ENCODE assay signal across 1 cellular context in the genomic region with DNA sequence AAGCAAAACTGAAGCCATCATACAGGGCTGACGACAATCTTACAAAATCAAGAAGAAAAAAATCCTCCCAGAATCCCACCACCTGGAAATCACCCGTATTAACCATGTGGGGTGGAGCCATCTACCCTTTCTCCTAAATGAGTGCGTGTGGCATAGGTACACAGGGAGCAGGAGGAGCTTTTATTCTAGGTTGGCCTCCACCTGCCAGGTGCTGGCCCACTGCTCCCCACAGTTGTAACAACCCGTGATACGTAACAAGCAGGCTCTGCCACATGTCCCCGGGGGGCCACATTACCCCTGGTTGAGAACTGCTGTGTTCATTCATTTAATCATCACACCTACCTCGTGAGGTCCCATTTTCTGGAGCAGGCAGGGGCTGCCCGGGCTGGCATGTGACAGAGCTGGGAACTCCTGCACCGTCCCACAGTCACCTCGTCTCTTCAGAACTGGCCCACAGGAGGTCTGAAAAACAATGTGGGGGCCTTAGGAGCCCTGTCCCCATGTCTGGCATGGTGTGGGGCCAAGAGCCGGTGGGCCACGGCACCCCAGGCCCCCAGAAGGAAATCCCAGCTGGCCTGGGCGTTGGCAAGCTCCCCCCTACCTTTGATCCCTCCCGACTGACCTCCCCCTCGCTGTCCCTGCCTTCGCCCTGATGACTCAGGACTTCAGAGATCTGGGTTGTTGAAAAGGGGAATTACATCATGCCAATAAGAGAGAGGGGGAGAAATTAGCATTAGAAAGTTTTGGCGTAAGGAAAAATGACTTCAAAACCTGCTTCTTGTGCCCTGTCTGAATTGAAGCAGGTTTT.
A peak's percentile ranks its signal among the peaks of the same experiment; 100 is the strongest.
TF ChIP-seq lines count a peak whose summit lies in the region.

No MANE protein-coding gene starts in this region.

TF ChIP-seq in HepG2, 621 proteins besides CTCF, POLR2A, EP300 and RAD21 (continued from another document and continues in another):
- peak; percentile 29; the same call in 1 of the 2 replicates for TF ChIP-seq MEIS2 (CRISPR knock-in tag; IDR thresholded peaks at IDR 0.05)
- no peak for TF ChIP-seq PBX3 (CRISPR knock-in tag; IDR thresholded peaks at IDR 0.05; ENCODE audit: borderline replicate concordance)
- TF ChIP-seq NR3C1 (CRISPR knock-in tag; IDR thresholded peaks at IDR 0.05), result no peak
- TF ChIP-seq GTF2F1 (IDR thresholded peaks at IDR 0.05; ENCODE audit: low read length), result no peak
- 0 out of 2 replicates have a peak, but pooled peaks have one; percentile 60 for TF ChIP-seq REL (CRISPR knock-in tag; conservative IDR thresholded peaks at IDR 0.05)
- TF ChIP-seq PLRG1 (conservative IDR thresholded peaks at IDR 0.05), result no peak
- TF ChIP-seq CREB1 (IDR thresholded peaks at IDR 0.05), result no peak
- no peak; the same call in 1 of the 2 replicates for TF ChIP-seq CREB1 (CRISPR knock-in tag; IDR thresholded peaks at IDR 0.05)
- TF ChIP-seq, protein P1, sequence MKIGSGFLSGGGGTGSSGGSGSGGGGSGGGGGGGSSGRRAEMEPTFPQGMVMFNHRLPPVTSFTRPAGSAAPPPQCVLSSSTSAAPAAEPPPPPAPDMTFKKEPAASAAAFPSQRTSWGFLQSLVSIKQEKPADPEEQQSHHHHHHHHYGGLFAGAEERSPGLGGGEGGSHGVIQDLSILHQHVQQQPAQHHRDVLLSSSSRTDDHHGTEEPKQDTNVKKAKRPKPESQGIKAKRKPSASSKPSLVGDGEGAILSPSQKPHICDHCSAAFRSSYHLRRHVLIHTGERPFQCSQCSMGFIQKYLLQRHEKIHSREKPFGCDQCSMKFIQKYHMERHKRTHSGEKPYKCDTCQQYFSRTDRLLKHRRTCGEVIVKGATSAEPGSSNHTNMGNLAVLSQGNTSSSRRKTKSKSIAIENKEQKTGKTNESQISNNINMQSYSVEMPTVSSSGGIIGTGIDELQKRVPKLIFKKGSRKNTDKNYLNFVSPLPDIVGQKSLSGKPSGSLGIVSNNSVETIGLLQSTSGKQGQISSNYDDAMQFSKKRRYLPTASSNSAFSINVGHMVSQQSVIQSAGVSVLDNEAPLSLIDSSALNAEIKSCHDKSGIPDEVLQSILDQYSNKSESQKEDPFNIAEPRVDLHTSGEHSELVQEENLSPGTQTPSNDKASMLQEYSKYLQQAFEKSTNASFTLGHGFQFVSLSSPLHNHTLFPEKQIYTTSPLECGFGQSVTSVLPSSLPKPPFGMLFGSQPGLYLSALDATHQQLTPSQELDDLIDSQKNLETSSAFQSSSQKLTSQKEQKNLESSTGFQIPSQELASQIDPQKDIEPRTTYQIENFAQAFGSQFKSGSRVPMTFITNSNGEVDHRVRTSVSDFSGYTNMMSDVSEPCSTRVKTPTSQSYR (CRISPR knock-in tag; IDR thresholded peaks at IDR 0.05; ENCODE audit: borderline replicate concordance), result peak; percentile 95
- TF ChIP-seq ZNF574 (CRISPR knock-in tag; IDR thresholded peaks at IDR 0.05), result peak; percentile 45; the same call in 1 of the 2 replicates
- peak; percentile 83 for TF ChIP-seq TCF7L2 (IDR thresholded peaks at IDR 0.05; ENCODE audit: low read depth, low read length)
- TF ChIP-seq MIER3 (CRISPR knock-in tag; IDR thresholded peaks at IDR 0.05; ENCODE audit: borderline replicate concordance), result no peak
- TF ChIP-seq, protein P2, sequence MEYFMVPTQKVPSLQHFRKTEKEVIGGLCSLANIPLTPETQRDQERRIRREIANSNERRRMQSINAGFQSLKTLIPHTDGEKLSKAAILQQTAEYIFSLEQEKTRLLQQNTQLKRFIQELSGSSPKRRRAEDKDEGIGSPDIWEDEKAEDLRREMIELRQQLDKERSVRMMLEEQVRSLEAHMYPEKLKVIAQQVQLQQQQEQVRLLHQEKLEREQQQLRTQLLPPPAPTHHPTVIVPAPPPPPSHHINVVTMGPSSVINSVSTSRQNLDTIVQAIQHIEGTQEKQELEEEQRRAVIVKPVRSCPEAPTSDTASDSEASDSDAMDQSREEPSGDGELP (IDR thresholded peaks at IDR 0.05; ENCODE audit: borderline replicate concordance, low read depth), result peak; percentile 96
- no peak for TF ChIP-seq KMT2A (CRISPR knock-in tag; IDR thresholded peaks at IDR 0.05)
- no peak for TF ChIP-seq ZBTB1 (CRISPR knock-in tag; IDR thresholded peaks at IDR 0.05; ENCODE audit: borderline replicate concordance)
- no peak for TF ChIP-seq ZNF354B (CRISPR knock-in tag; IDR thresholded peaks at IDR 0.05)
- TF ChIP-seq ZNF253 (CRISPR knock-in tag; IDR thresholded peaks at IDR 0.05; ENCODE audit: borderline replicate concordance), result no peak
- peak; percentile 74 for TF ChIP-seq NCOA2 (CRISPR knock-in tag; IDR thresholded peaks at IDR 0.05)
- no peak for TF ChIP-seq ZNF773 (CRISPR knock-in tag; IDR thresholded peaks at IDR 0.05; ENCODE audit: borderline replicate concordance)
- TF ChIP-seq HNF4A (CRISPR knock-in tag; IDR thresholded peaks at IDR 0.05), result peak; percentile 69
- no peak for TF ChIP-seq SOX6 (IDR thresholded peaks at IDR 0.05)
- TF ChIP-seq SOX6 (CRISPR knock-in tag; IDR thresholded peaks at IDR 0.05), result peak; percentile 64
- TF ChIP-seq DZIP1 (CRISPR knock-in tag; IDR thresholded peaks at IDR 0.05), result 0 out of 2 replicates have a peak, but pooled peaks have one; percentile 16
- peak; percentile 85 for TF ChIP-seq CEBPG (CRISPR knock-in tag; IDR thresholded peaks at IDR 0.05)
- TF ChIP-seq ZNF720 (CRISPR knock-in tag; IDR thresholded peaks at IDR 0.05), result no peak
- TF ChIP-seq XRCC5 (optimal IDR thresholded peaks at IDR 0.05; ENCODE audit: low read length), result peak; percentile 85
- TF ChIP-seq, protein P3, sequence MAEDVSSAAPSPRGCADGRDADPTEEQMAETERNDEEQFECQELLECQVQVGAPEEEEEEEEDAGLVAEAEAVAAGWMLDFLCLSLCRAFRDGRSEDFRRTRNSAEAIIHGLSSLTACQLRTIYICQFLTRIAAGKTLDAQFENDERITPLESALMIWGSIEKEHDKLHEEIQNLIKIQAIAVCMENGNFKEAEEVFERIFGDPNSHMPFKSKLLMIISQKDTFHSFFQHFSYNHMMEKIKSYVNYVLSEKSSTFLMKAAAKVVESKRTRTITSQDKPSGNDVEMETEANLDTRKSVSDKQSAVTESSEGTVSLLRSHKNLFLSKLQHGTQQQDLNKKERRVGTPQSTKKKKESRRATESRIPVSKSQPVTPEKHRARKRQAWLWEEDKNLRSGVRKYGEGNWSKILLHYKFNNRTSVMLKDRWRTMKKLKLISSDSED (CRISPR knock-in tag; IDR thresholded peaks at IDR 0.05), result no peak
- TF ChIP-seq MTA3 (CRISPR knock-in tag; IDR thresholded peaks at IDR 0.05), result no peak
- no peak for TF ChIP-seq HES4 (CRISPR knock-in tag; IDR thresholded peaks at IDR 0.05; ENCODE audit: borderline replicate concordance)
- no peak for TF ChIP-seq CERS6 (CRISPR knock-in tag; IDR thresholded peaks at IDR 0.05)
- peak; percentile 63; the same call in 1 of the 2 replicates for TF ChIP-seq IRX3 (CRISPR knock-in tag; IDR thresholded peaks at IDR 0.05; ENCODE audit: borderline replicate concordance, low read depth)
- peak; percentile 79 for TF ChIP-seq SP5 (CRISPR knock-in tag; IDR thresholded peaks at IDR 0.05; ENCODE audit: borderline replicate concordance, low read depth)
- no peak for TF ChIP-seq ZBTB42 (CRISPR knock-in tag; IDR thresholded peaks at IDR 0.05)
- TF ChIP-seq ZNF589 (CRISPR knock-in tag; conservative IDR thresholded peaks at IDR 0.05), result no peak
- TF ChIP-seq CEBPB (IDR thresholded peaks at IDR 0.05; ENCODE audit: borderline replicate concordance, low read depth, low read length), result peak; percentile 59; the same call in 1 of the 2 replicates
- TF ChIP-seq NRL (CRISPR knock-in tag; IDR thresholded peaks at IDR 0.05; ENCODE audit: borderline replicate concordance), result peak; percentile 52; the same call in 1 of the 2 replicates
- no peak for TF ChIP-seq HNRNPH1 (optimal IDR thresholded peaks at IDR 0.05; ENCODE audit: low read depth, low read length)
- peak; percentile 25; the same call in 1 of the 2 replicates for TF ChIP-seq PHF20 (CRISPR knock-in tag; IDR thresholded peaks at IDR 0.05)
- peak; percentile 21; the same call in 1 of the 2 replicates for TF ChIP-seq E2F1 (CRISPR knock-in tag; IDR thresholded peaks at IDR 0.05)
- 0 out of 2 replicates have a peak, but pooled peaks have one; percentile 48 for TF ChIP-seq ZNF879 (CRISPR knock-in tag; IDR thresholded peaks at IDR 0.05)
- TF ChIP-seq MAFG (CRISPR knock-in tag; IDR thresholded peaks at IDR 0.05), result peak; percentile 70; the same call in 1 of the 2 replicates
- peak; percentile 8; the same call in 1 of the 2 replicates for TF ChIP-seq STAG1 (CRISPR knock-in tag; IDR thresholded peaks at IDR 0.05)
- no peak for TF ChIP-seq ZKSCAN1 (IDR thresholded peaks at IDR 0.05; ENCODE audit: low read length)
- no peak for TF ChIP-seq ZFP62 (CRISPR knock-in tag; IDR thresholded peaks at IDR 0.05)
- 0 out of 2 replicates have a peak, but pooled peaks have one; percentile 62 for TF ChIP-seq NR0B2 (CRISPR knock-in tag; IDR thresholded peaks at IDR 0.05)
- 0 out of 2 replicates have a peak, but pooled peaks have one; percentile 65 for TF ChIP-seq ZNF713 (CRISPR knock-in tag; IDR thresholded peaks at IDR 0.05)
